Comparison of ENCODE assay signal across 21 cellular contexts in genomic region chrX:130246084-130246483, GRCh38.
"Had no signal": no experiment of that assay in that cellular context is flagged by ENCODE, and none has a peak within 500 bp of the region (broad histone marks: within the 10 kb centered on the region; RNA-seq: fewer than 3 reads in every experiment).

No MANE protein-coding gene starts in this region.

- H3K9me3 ChIP-seq: esophagus muscularis mucosa, gastroesophageal sphincter, mucosa of descending colon, psoas muscle, right lobe of liver, stomach, thoracic aorta had no signal

- H3K4me1 ChIP-seq: esophagus muscularis mucosa, gastroesophageal sphincter, neural progenitor cell, parathyroid adenoma, psoas muscle, right lobe of liver, stomach had no signal

- H3K27me3 Mint-ChIP-seq: type B pancreatic cell had no signal

- H3K79me2 ChIP-seq: parathyroid adenoma had no signal

- DNase-seq: effector memory CD4-positive, alpha-beta T cell; glutamatergic neuron; islet precursor cell; mammary epithelial cell; mucosa of descending colon; nucleus accumbens; psoas muscle; retina; right lobe of liver; stimulated activated naive CD4-positive, alpha-beta T cell; stomach; substantia nigra had no signal

- H3K27me3 ChIP-seq: esophagus muscularis mucosa, gastroesophageal sphincter, neural progenitor cell, right lobe of liver, stomach had no signal

- H3K36me3 ChIP-seq: thoracic aorta had no signal

- H3K4me2 ChIP-seq: neural progenitor cell had no signal

- H3K27ac Mint-ChIP-seq: natural killer cell treated with Interleukin-12 subunit alpha and Interleukin-12 subunit beta and Interleukin-15 and Interleukin-18, amount 100 ng/mL, for 72 hours; neural progenitor cell; type B pancreatic cell had no signal

- H3K4me3 Mint-ChIP-seq: natural killer cell treated with Interleukin-12 subunit alpha and Interleukin-12 subunit beta and Interleukin-15 and Interleukin-18, amount 100 ng/mL, for 72 hours; neural progenitor cell; type B pancreatic cell had no signal

- H3K9me3 Mint-ChIP-seq: natural killer cell treated with Interleukin-12 subunit alpha and Interleukin-12 subunit beta and Interleukin-15 and Interleukin-18, amount 100 ng/mL, for 72 hours; neural progenitor cell; type B pancreatic cell had no signal

- H2AFZ ChIP-seq: neural progenitor cell, parathyroid adenoma had no signal

- H3K4me1 Mint-ChIP-seq: neural progenitor cell had no signal

- H3K4me3 ChIP-seq: esophagus muscularis mucosa, gastroesophageal sphincter, mucosa of descending colon, neural progenitor cell, psoas muscle, right lobe of liver, stomach, thoracic aorta had no signal

- H3K27ac ChIP-seq: epithelial cell of prostate, esophagus muscularis mucosa, gastroesophageal sphincter, neural progenitor cell, parathyroid adenoma, psoas muscle, right lobe of liver, stomach, thoracic aorta had no signal

- ATAC-seq: gastroesophageal sphincter; left lobe of liver; mucosa of descending colon; natural killer cell treated with Interleukin-12 subunit alpha and Interleukin-12 subunit beta and Interleukin-15 and Interleukin-18, amount 100 ng/mL, for 72 hours; psoas muscle; right lobe of liver had no signal

- H3K9ac ChIP-seq: neural progenitor cell, parathyroid adenoma had no signal
